Comparison of ENCODE assay signal across 17 cellular contexts in the genomic region with DNA sequence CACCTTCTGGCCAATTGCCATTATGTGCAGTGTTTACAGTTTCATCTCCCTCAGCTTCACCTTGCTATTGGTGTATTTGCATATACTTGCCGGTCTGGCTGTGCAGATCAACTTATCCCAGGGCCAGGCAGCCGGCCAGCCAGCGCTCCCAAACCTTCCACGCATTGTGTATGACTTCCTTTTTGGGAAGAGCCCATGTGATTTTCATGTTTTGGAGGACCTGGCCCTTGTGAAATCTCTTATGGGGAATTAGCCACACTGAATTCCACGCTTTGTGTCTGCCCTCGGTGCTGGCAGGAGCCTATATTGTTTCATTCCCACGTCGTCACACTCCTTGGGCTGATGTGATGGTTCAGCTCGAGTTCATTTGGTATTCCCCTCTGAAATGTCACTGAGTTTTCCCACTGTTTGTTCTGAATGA. TPM values are rescaled to one million over a fixed set of nuclear protein-coding genes. Genes with fewer than 3 reads are reported as not detected.
DNase-seq lines count a peak whose midpoint lies in the region; ATAC-seq, FAIRE-seq and TF ChIP-seq lines count a peak whose summit lies in the region.
"Had no signal": no experiment of that assay in that cellular context is flagged by ENCODE, and none has a peak within 500 bp of the region (broad histone marks: within the 10 kb centered on the region; RNA-seq: fewer than 3 reads in every experiment).

No MANE protein-coding gene starts in this region.

- H3K9me3 Mint-ChIP-seq in chondrocyte (ENCODE audit: low read depth): no peaks in the 10 kb centered on the region
- H3K9me3 Mint-ChIP-seq: activated B cell treated with CpG ODN at 0.5 μM for 24 hours; activated T-cell treated with anti-CD3 and anti-CD28 coated beads, Interleukin-2, amount 50 U/mL, for 4 hours; nephron progenitor cell had no signal

- no peak overlapping the region for H3K4me3 Mint-ChIP-seq in chondrocyte (ENCODE audit: unreplicated experiment)
- H3K4me3 Mint-ChIP-seq: activated B cell treated with CpG ODN at 0.5 μM for 24 hours; activated T-cell treated with anti-CD3 and anti-CD28 coated beads, Interleukin-2, amount 50 U/mL, for 4 hours; nephron progenitor cell had no signal

- FAIRE-seq in small intestine (lab: Jason Lieb, UNC): no peak

- H3K36me3 ChIP-seq in skeletal muscle tissue (ENCODE audit: control insufficient read depth in 3 of 3, insufficient read depth in 3 of 3, low read length in 3 of 3) (no peaks in the 10 kb centered on the region), small intestine (ENCODE audit: control insufficient read depth in 2 of 2, insufficient read depth in 2 of 2, low read length in 2 of 2) (no peaks in the 10 kb centered on the region)

- peaks cover 5% of the 10 kb centered on the region for H3K4me1 Mint-ChIP-seq in chondrocyte (ENCODE audit: low read depth)
- H3K4me1 Mint-ChIP-seq: activated B cell treated with CpG ODN at 0.5 μM for 24 hours had no signal

- H3K9me3 ChIP-seq in skeletal muscle tissue (ENCODE audit: control insufficient read depth in 3 of 3, low read length in 3 of 3) (no peaks in the 10 kb centered on the region), small intestine (ENCODE audit: control insufficient read depth, low read depth) (no peaks in the 10 kb centered on the region)
- H3K9me3 ChIP-seq: body of pancreas had no signal

- peak; percentile 39 for ATAC-seq in esophagus mucosa
- ATAC-seq in omental fat pad (ENCODE audit: low FRiP score): no peak
- ATAC-seq: activated T-cell treated with anti-CD3 and anti-CD28 coated beads, Interleukin-2, amount 50 U/mL, for 4 hours; body of pancreas had no signal

- peak overlapping the region; percentile 44 for H3K27ac ChIP-seq in VCaP
- H3K27ac ChIP-seq in skeletal muscle tissue (ENCODE audit: low read depth, low read length): peak overlapping the region; percentile 37
- H3K27ac ChIP-seq in small intestine (ENCODE audit: low read depth in 1 of 2, low read length in 1 of 2): peak overlapping the region in 1 of 2 donors; percentile 44
- H3K27ac ChIP-seq: body of pancreas, SK-N-MC had no signal

- H3K27me3 ChIP-seq in skeletal muscle tissue (ENCODE audit: control insufficient read depth in 3 of 3, insufficient read depth in 3 of 3, low read length in 3 of 3) (no peaks in the 10 kb centered on the region), small intestine (ENCODE audit: control insufficient read depth in 2 of 2, insufficient read depth in 2 of 2, low read length in 2 of 2) (no peaks in the 10 kb centered on the region)
- H3K27me3 ChIP-seq: body of pancreas had no signal

- H3K27me3 Mint-ChIP-seq in chondrocyte (ENCODE audit: low read depth): peaks cover 2% of the 10 kb centered on the region

- no peak for TF ChIP-seq CTCF in VCaP (conservative IDR thresholded peaks at IDR 0.05)
- TF ChIP-seq CTCF in chondrocyte (IDR thresholded peaks at IDR 0.05): no peak
- no peak for TF ChIP-seq CTCF in omental fat pad (IDR thresholded peaks at IDR 0.05)

- peaks cover 7 to 20% (median 11%) of the 10 kb centered on the region in 3 donors for H3K4me1 ChIP-seq in skeletal muscle tissue (ENCODE audit: control insufficient read depth in 3 of 3, insufficient read depth in 3 of 3, low read length in 3 of 3)
- H3K4me1 ChIP-seq in small intestine (ENCODE audit: control insufficient read depth in 2 of 2, insufficient read depth in 1 of 2, low read depth in 1 of 2, low read length in 1 of 2): peaks cover 0 to 5% of the 10 kb centered on the region in 2 donors

- 44 to 70% (median 58%) methylated on average over 9 of the region's 9 CpGs for WGBS in small intestine, 3 donors

- no peaks in the 10 kb centered on the region for H3K36me3 Mint-ChIP-seq in chondrocyte (ENCODE audit: low read depth)

- H3K9ac ChIP-seq in skeletal muscle tissue (ENCODE audit: low read depth in 1 of 3, low read length in 3 of 3): no peak overlapping the region

- no peak overlapping the region for H3K4me3 ChIP-seq in skeletal muscle tissue (ENCODE audit: low read length in 3 of 3)
- H3K4me3 ChIP-seq in small intestine (ENCODE audit: low read depth in 1 of 2, low read length in 2 of 2): no peak overlapping the region
- H3K4me3 ChIP-seq: body of pancreas, SK-N-MC had no signal

- DNase-seq in medulla oblongata (ENCODE audit: extremely low spot score): peak; percentile 39
- no peak for DNase-seq in HuH-7 (ENCODE audit: low spot score)
- no peak for DNase-seq in chondrocyte (ENCODE audit: low spot score)
- no peak for DNase-seq in omental fat pad (ENCODE audit: low spot score)
- DNase-seq in small intestine: no peak
- DNase-seq: activated B cell treated with CpG ODN at 0.5 μM for 24 hours; activated T-cell treated with anti-CD3 and anti-CD28 coated beads, Interleukin-2, amount 50 U/mL, for 4 hours; EL; NCI-H1436 treated with DMSO at 0.1 percent for 48 hours; nephron progenitor cell; stimulated activated CD4-positive, alpha-beta T cell treated with anti-CD3 and anti-CD28 coated beads, Interleukin-4, amount 100 ng/mL, for 1 hour; stimulated activated naive CD4-positive, alpha-beta T cell had no signal

- no peak overlapping the region for H3K27ac Mint-ChIP-seq in chondrocyte (ENCODE audit: unreplicated experiment)
- H3K27ac Mint-ChIP-seq: activated B cell treated with CpG ODN at 0.5 μM for 24 hours, nephron progenitor cell had no signal

RNA-seq across cellular contexts. Expression of a gene that starts 6.0 kb away (rescaled TPM):
- 6.4 TPM for total RNA-seq in esophagus mucosa
- 415 TPM for total RNA-seq in skeletal muscle tissue
- total RNA-seq in chondrocyte: 14.3 to 68.5 TPM (median 63.0 TPM) in 3 replicates
- total RNA-seq in omental fat pad: 100 to 1,000 TPM in 2 of 4 donors, 10 to 100 TPM in 2; 43.7 to 175 (median 107) TPM
- 10 to 100 TPM in 2 of 3 donors, 1 to 10 TPM in 1; 2.9 to 27.6 (median 25.0) TPM for polyA plus RNA-seq in small intestine
- total RNA-seq: activated T-cell treated with anti-CD3 and anti-CD28 coated beads, Interleukin-2, amount 50 U/mL, for 4 hours had no signal
